1 cellular context compared by ENCODE assay signal in the genomic region with DNA sequence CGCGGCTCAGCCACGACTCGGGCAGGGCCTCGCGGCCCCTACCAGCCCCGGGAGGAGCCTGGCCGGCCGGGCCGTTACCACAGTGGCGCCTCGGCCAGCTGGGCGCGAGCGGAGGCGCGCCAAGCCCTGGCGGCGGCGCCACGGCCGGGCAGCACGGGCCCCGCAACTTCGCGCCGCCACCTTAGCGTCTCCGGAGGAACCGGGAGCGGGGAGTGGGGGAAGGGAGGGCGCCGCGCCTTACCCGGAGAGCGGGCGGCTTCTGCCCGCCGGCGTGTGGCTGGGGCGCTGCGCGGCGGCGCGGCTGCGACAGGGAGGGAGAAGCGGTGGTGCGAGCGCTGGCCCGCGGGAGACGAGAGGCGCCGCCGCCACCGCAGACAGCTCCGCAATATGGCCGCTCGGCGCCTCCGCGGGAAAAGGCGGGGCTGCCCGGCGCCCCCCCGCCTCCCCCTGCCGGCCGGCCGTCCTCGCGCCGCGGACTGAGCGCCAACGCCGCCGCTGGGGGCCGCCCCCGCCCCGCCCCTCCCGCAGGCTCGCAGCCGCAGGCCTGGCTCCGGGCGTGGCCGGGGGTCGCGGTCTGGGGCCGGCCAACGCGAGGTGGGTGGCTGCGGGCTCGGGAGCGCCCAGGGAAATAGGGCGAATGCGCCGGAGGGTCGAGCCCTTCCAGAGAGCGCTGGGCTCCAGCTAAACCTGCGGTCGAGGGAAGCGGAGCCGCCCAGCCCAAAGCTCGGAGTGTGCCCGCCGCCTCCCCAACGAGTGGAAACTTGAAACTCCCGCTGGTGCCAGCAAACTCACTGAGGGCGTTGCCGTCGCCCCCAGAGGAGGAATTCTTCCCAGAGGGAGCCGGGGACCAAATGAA.
TF ChIP-seq lines count a peak whose summit lies in the region.

A gene (minus strand): TSS at position 389 of the 856 bp plus-strand sequence. CDS start 16,922 bp downstream, outside the sequence.

TF ChIP-seq in HepG2, 621 proteins besides CTCF, POLR2A, EP300 and RAD21 (continued from another document and continues in another):
- TF ChIP-seq, protein P1, sequence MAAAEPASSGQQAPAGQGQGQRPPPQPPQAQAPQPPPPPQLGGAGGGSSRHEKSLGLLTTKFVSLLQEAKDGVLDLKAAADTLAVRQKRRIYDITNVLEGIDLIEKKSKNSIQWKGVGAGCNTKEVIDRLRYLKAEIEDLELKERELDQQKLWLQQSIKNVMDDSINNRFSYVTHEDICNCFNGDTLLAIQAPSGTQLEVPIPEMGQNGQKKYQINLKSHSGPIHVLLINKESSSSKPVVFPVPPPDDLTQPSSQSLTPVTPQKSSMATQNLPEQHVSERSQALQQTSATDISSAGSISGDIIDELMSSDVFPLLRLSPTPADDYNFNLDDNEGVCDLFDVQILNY (CRISPR knock-in tag; conservative IDR thresholded peaks at IDR 0.05), result 0 out of 2 replicates have a peak, but pooled peaks have one; percentile 48
- TF ChIP-seq ZNF777 (CRISPR knock-in tag; IDR thresholded peaks at IDR 0.05) (no peak), ZNF343 (CRISPR knock-in tag; IDR thresholded peaks at IDR 0.05) (no peak), ZFY (CRISPR knock-in tag; IDR thresholded peaks at IDR 0.05) (peak; percentile 88), ZNF101 (CRISPR knock-in tag; IDR thresholded peaks at IDR 0.05; ENCODE audit: borderline replicate concordance, low read depth) (no peak), ZNF382 (CRISPR knock-in tag; IDR thresholded peaks at IDR 0.05; ENCODE audit: borderline replicate concordance) (no peak), KDM5A (IDR thresholded peaks at IDR 0.05; ENCODE audit: borderline replicate concordance, low read length) (no peak), ZFP62 (CRISPR knock-in tag; IDR thresholded peaks at IDR 0.05) (no peak), SALL1 (CRISPR knock-in tag; IDR thresholded peaks at IDR 0.05) (peak; percentile 68), ATF1 (CRISPR knock-in tag; IDR thresholded peaks at IDR 0.05) (no peak), ZNF644 (CRISPR knock-in tag; IDR thresholded peaks at IDR 0.05; ENCODE audit: low read depth) (no peak), ZSCAN20 (CRISPR knock-in tag; IDR thresholded peaks at IDR 0.05; ENCODE audit: borderline replicate concordance) (peak; percentile 56; the same call in 1 of the 2 replicates), SRSF1 (optimal IDR thresholded peaks at IDR 0.05; ENCODE audit: low read depth, low read length) (no peak), SMAD1 (CRISPR knock-in tag; IDR thresholded peaks at IDR 0.05; ENCODE audit: borderline replicate concordance, low read depth) (no peak), RFX3 (CRISPR knock-in tag; IDR thresholded peaks at IDR 0.05) (no peak), TBX3 (IDR thresholded peaks at IDR 0.05; ENCODE audit: borderline replicate concordance) (no peak), SMARCC2 (IDR thresholded peaks at IDR 0.05) (no peak), MAFK (conservative IDR thresholded peaks at IDR 0.05 in 1 of 2, IDR thresholded peaks at IDR 0.05 in 1 of 2; ENCODE audit: low read length in 2 of 2) (no peak), HOXA3 (CRISPR knock-in tag; IDR thresholded peaks at IDR 0.05) (peak; percentile 78), ZNF746 (CRISPR knock-in tag; IDR thresholded peaks at IDR 0.05) (no peak), ZSCAN31 (CRISPR knock-in tag; IDR thresholded peaks at IDR 0.05; ENCODE audit: low read depth) (no peak), FOXO1 (CRISPR knock-in tag; IDR thresholded peaks at IDR 0.05) (peak; percentile 24; the same call in 1 of the 2 replicates), ATAD3A (CRISPR knock-in tag; IDR thresholded peaks at IDR 0.05) (no peak), ZNF790 (CRISPR knock-in tag; IDR thresholded peaks at IDR 0.05; ENCODE audit: borderline replicate concordance) (no peak; the same call in 1 of the 2 replicates), NFE2L1 (CRISPR knock-in tag; IDR thresholded peaks at IDR 0.05; ENCODE audit: borderline replicate concordance) (no peak), ZBTB8A (CRISPR knock-in tag; IDR thresholded peaks at IDR 0.05; ENCODE audit: borderline replicate concordance, low read depth) (no peak), ZNF605 (CRISPR knock-in tag; IDR thresholded peaks at IDR 0.05) (no peak)
- TF ChIP-seq, protein P2, sequence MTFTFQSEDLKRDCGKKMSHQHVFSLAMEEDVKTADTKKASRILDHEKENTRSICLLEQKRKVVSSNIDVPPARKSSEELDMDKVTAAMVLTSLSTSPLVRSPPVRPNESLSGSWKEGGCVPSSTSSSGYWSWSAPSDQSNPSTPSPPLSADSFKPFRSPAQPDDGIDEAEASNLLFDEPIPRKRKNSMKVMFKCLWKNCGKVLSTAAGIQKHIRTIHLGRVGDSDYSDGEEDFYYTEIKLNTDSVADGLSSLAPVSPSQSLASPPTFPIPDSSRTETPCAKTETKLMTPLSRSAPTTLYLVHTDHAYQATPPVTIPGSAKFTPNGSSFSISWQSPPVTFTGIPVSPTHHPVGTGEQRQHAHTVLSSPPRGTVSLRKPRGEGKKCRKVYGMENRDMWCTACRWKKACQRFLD (CRISPR knock-in tag; IDR thresholded peaks at IDR 0.05; ENCODE audit: borderline replicate concordance), result no peak
- TF ChIP-seq, protein P3, sequence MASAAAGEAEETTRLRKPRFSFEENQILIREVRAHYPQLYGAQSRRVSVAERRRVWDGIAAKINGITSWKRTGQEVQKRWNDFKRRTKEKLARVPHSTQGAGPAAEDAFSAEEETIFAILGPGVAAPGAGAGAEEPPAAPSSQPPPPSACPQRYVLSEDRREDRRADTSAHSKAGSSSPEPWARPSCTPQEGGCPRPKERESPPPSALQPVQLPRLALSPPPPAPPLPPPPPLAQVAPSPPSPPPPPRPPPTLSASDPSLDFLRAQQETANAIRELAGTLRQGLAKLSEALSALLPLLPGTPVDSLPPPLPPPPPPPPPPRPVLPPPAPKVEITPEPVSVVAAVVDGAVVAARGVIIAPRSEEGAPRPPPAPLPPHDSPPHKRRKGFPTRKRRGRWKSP (CRISPR knock-in tag; IDR thresholded peaks at IDR 0.05), result peak; percentile 2; the same call in 1 of the 2 replicates
- TF ChIP-seq, protein P4, sequence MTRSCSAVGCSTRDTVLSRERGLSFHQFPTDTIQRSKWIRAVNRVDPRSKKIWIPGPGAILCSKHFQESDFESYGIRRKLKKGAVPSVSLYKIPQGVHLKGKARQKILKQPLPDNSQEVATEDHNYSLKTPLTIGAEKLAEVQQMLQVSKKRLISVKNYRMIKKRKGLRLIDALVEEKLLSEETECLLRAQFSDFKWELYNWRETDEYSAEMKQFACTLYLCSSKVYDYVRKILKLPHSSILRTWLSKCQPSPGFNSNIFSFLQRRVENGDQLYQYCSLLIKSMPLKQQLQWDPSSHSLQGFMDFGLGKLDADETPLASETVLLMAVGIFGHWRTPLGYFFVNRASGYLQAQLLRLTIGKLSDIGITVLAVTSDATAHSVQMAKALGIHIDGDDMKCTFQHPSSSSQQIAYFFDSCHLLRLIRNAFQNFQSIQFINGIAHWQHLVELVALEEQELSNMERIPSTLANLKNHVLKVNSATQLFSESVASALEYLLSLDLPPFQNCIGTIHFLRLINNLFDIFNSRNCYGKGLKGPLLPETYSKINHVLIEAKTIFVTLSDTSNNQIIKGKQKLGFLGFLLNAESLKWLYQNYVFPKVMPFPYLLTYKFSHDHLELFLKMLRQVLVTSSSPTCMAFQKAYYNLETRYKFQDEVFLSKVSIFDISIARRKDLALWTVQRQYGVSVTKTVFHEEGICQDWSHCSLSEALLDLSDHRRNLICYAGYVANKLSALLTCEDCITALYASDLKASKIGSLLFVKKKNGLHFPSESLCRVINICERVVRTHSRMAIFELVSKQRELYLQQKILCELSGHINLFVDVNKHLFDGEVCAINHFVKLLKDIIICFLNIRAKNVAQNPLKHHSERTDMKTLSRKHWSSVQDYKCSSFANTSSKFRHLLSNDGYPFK (CRISPR knock-in tag; IDR thresholded peaks at IDR 0.05; ENCODE audit: borderline replicate concordance), result no peak
- TF ChIP-seq, protein P5, sequence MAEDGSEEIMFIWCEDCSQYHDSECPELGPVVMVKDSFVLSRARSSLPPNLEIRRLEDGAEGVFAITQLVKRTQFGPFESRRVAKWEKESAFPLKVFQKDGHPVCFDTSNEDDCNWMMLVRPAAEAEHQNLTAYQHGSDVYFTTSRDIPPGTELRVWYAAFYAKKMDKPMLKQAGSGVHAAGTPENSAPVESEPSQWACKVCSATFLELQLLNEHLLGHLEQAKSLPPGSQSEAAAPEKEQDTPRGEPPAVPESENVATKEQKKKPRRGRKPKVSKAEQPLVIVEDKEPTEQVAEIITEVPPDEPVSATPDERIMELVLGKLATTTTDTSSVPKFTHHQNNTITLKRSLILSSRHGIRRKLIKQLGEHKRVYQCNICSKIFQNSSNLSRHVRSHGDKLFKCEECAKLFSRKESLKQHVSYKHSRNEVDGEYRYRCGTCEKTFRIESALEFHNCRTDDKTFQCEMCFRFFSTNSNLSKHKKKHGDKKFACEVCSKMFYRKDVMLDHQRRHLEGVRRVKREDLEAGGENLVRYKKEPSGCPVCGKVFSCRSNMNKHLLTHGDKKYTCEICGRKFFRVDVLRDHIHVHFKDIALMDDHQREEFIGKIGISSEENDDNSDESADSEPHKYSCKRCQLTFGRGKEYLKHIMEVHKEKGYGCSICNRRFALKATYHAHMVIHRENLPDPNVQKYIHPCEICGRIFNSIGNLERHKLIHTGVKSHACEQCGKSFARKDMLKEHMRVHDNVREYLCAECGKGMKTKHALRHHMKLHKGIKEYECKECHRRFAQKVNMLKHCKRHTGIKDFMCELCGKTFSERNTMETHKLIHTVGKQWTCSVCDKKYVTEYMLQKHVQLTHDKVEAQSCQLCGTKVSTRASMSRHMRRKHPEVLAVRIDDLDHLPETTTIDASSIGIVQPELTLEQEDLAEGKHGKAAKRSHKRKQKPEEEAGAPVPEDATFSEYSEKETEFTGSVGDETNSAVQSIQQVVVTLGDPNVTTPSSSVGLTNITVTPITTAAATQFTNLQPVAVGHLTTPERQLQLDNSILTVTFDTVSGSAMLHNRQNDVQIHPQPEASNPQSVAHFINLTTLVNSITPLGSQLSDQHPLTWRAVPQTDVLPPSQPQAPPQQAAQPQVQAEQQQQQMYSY (CRISPR knock-in tag; IDR thresholded peaks at IDR 0.05), result no peak
- TF ChIP-seq, protein P6, sequence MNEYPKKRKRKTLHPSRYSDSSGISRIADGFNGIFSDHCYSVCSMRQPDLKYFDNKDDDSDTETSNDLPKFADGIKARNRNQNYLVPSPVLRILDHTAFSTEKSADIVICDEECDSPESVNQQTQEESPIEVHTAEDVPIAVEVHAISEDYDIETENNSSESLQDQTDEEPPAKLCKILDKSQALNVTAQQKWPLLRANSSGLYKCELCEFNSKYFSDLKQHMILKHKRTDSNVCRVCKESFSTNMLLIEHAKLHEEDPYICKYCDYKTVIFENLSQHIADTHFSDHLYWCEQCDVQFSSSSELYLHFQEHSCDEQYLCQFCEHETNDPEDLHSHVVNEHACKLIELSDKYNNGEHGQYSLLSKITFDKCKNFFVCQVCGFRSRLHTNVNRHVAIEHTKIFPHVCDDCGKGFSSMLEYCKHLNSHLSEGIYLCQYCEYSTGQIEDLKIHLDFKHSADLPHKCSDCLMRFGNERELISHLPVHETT (CRISPR knock-in tag; conservative IDR thresholded peaks at IDR 0.05), result no peak
- TF ChIP-seq, protein P7, sequence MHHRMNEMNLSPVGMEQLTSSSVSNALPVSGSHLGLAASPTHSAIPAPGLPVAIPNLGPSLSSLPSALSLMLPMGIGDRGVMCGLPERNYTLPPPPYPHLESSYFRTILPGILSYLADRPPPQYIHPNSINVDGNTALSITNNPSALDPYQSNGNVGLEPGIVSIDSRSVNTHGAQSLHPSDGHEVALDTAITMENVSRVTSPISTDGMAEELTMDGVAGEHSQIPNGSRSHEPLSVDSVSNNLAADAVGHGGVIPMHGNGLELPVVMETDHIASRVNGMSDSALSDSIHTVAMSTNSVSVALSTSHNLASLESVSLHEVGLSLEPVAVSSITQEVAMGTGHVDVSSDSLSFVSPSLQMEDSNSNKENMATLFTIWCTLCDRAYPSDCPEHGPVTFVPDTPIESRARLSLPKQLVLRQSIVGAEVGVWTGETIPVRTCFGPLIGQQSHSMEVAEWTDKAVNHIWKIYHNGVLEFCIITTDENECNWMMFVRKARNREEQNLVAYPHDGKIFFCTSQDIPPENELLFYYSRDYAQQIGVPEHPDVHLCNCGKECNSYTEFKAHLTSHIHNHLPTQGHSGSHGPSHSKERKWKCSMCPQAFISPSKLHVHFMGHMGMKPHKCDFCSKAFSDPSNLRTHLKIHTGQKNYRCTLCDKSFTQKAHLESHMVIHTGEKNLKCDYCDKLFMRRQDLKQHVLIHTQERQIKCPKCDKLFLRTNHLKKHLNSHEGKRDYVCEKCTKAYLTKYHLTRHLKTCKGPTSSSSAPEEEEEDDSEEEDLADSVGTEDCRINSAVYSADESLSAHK (CRISPR knock-in tag; IDR thresholded peaks at IDR 0.05; ENCODE audit: borderline replicate concordance), result no peak
- TF ChIP-seq, protein P8, sequence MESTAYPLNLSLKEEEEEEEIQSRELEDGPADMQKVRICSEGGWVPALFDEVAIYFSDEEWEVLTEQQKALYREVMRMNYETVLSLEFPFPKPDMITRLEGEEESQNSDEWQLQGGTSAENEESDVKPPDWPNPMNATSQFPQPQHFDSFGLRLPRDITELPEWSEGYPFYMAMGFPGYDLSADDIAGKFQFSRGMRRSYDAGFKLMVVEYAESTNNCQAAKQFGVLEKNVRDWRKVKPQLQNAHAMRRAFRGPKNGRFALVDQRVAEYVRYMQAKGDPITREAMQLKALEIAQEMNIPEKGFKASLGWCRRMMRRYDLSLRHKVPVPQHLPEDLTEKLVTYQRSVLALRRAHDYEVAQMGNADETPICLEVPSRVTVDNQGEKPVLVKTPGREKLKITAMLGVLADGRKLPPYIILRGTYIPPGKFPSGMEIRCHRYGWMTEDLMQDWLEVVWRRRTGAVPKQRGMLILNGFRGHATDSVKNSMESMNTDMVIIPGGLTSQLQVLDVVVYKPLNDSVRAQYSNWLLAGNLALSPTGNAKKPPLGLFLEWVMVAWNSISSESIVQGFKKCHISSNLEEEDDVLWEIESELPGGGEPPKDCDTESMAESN (CRISPR knock-in tag; conservative IDR thresholded peaks at IDR 0.05), result peak; percentile 51; the same call in 1 of the 2 replicates
